In genomic region chr4:52659016-52659721, GRCh38 we compare ENCODE assay signal across 8 cellular contexts. TPM values are rescaled to one million over a fixed set of nuclear protein-coding genes. Genes with fewer than 3 reads are reported as not detected.
DNase-seq lines count a peak whose midpoint lies in the region; ATAC-seq and TF ChIP-seq lines count a peak whose summit lies in the region.

USP46 (minus strand) TSS chr4:52659301; CDS start chr4:52659150, 151 bp downstream.

- H3K36me3 ChIP-seq in ACC112 (ENCODE audit: insufficient read depth, low read length) (peaks cover 6% of the 10 kb centered on the region; the same call in 1 of the 2 replicates), colonic mucosa (no peaks in the 10 kb centered on the region)

- peaks cover 19% of the 10 kb centered on the region for H3K79me2 ChIP-seq in ACC112 (ENCODE audit: control insufficient read depth, insufficient read depth, low read length, unreplicated experiment)

- H2AFZ ChIP-seq in ACC112 (ENCODE audit: low read length, unreplicated experiment), result peak within 1 kb of the TSS; percentile 96

- H3K9ac ChIP-seq in colonic mucosa (ENCODE audit: low read depth in 2 of 2, low read length in 2 of 2), result peak within 1 kb of the TSS; percentile 67 to 88

- H3K27ac ChIP-seq in ACC112 (ENCODE audit: low read depth, low read length) (peak within 1 kb of the TSS; percentile 58; the same call in 1 of the 2 replicates), colonic mucosa (peak within 1 kb of the TSS; percentile 93)

- DNase-seq in NCI-H2107 (lab: John Stamatoyannopoulos, UW) (peak; percentile 10), colonic mucosa (peak; percentile 74), left colon (peak; percentile 69 to 82)
- DNase-seq in activated CD4-positive, alpha-beta T cell treated with anti-CD3 and anti-CD28 coated beads for 24 hours (ENCODE audit: low read depth in 2 of 2), result peak; percentile 33 to 41
- peak; percentile 31 for DNase-seq in stimulated activated CD4-positive, alpha-beta T cell treated with anti-CD3 and anti-CD28 coated beads, Interleukin-1b, Interleukin-23, amount 100 ng/mL, for 48 hours

- TF ChIP-seq CTCF in colonic mucosa (IDR thresholded peaks at IDR 0.05), result no peak

- H3K4me1 ChIP-seq in ACC112 (ENCODE audit: control insufficient read depth, insufficient read depth, low read length, unreplicated experiment) (peaks cover 8% of the 10 kb centered on the region), colonic mucosa (peaks cover 3% of the 10 kb centered on the region)

- peak; percentile 84 for ATAC-seq in GM18502 (IDR thresholded peaks at IDR 0.05; ENCODE audit: poor library complexity, unreplicated experiment)
- peak; percentile 75 for ATAC-seq in HG02884 (IDR thresholded peaks at IDR 0.05; ENCODE audit: unreplicated experiment)
- peak; percentile 93 for ATAC-seq in left colon

- H3K4me3 ChIP-seq in ACC112 (ENCODE audit: low read depth, low read length) (peak within 1 kb of the TSS; percentile 97), colonic mucosa (peak within 1 kb of the TSS; percentile 84)

- no peaks in the 10 kb centered on the region for H3K9me3 ChIP-seq in colonic mucosa

- no peaks in the 10 kb centered on the region for H3K27me3 ChIP-seq in ACC112 (ENCODE audit: insufficient read depth, low read length)
- no peaks in the 10 kb centered on the region for H3K27me3 ChIP-seq in colonic mucosa

- intact Hi-C loops in colonic mucosa (cut with DNase I), result no loop called here
- intact Hi-C loops in left colon (cut with DNase I, micrococcal nuclease), result no loop called here

RNA-seq across cellular contexts. Expression of gene USP46, which starts in this region (rescaled TPM):
- total RNA-seq in colonic mucosa (10 to 100 TPM; 10.0 to 15.0 TPM), left colon (10 to 100 TPM; 12.6 to 13.8 TPM)

Comparison
In these comparisons a context has a peak if more than half of its experiments do, and no peak if none do; other contexts are left out.
1. Peak in every context shown above with its lines: DNase-seq, ATAC-seq, H3K4me3 ChIP-seq and H3K27ac ChIP-seq.
2. DNase-seq: peak in every context shown above with its lines; median percentile 76 in left colon; 74 in colonic mucosa; 37 in activated CD4-positive, alpha-beta T cell treated with anti-CD3 and anti-CD28 coated beads for 24 hours; 31 in stimulated activated CD4-positive, alpha-beta T cell treated with anti-CD3 and anti-CD28 coated beads, Interleukin-1b, Interleukin-23, amount 100 ng/mL, for 48 hours; 10 in NCI-H2107.